1 cellular context compared by ENCODE assay signal in the genomic region with DNA sequence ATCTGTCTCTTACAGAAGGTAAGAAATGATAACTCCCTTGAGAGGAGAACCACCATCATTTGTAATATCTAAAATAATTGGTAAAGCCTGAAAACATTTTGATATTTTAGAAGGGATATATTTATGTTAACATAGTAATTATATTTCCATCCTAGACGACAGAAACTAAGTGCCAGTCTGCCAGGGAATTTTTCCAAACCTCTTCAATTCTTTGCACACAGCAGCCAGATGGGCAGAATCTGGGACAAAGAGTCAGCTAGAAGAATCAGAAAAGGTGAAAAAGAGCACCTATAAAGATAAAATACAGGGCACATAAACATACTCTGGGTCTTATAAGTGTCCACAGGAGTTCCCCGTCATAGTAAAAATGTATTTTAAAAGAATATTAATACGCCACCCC.
TF ChIP-seq lines count a peak whose summit lies in the region.

No MANE protein-coding gene starts in this region.

TF ChIP-seq in GM23338, 12 proteins besides CTCF, POLR2A, EP300 and RAD21 (continued from another document):
- TF ChIP-seq ZNF462 (CRISPR knock-in tag; IDR thresholded peaks at IDR 0.05) (no peak), NANOG (IDR thresholded peaks at IDR 0.05; ENCODE audit: borderline replicate concordance) (no peak)
- TF ChIP-seq, protein P1, sequence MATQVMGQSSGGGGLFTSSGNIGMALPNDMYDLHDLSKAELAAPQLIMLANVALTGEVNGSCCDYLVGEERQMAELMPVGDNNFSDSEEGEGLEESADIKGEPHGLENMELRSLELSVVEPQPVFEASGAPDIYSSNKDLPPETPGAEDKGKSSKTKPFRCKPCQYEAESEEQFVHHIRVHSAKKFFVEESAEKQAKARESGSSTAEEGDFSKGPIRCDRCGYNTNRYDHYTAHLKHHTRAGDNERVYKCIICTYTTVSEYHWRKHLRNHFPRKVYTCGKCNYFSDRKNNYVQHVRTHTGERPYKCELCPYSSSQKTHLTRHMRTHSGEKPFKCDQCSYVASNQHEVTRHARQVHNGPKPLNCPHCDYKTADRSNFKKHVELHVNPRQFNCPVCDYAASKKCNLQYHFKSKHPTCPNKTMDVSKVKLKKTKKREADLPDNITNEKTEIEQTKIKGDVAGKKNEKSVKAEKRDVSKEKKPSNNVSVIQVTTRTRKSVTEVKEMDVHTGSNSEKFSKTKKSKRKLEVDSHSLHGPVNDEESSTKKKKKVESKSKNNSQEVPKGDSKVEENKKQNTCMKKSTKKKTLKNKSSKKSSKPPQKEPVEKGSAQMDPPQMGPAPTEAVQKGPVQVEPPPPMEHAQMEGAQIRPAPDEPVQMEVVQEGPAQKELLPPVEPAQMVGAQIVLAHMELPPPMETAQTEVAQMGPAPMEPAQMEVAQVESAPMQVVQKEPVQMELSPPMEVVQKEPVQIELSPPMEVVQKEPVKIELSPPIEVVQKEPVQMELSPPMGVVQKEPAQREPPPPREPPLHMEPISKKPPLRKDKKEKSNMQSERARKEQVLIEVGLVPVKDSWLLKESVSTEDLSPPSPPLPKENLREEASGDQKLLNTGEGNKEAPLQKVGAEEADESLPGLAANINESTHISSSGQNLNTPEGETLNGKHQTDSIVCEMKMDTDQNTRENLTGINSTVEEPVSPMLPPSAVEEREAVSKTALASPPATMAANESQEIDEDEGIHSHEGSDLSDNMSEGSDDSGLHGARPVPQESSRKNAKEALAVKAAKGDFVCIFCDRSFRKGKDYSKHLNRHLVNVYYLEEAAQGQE (IDR thresholded peaks at IDR 0.05; ENCODE audit: unreplicated experiment), result no peak
